Comparison of ENCODE assay signal across 1 cellular context in the genomic region with DNA sequence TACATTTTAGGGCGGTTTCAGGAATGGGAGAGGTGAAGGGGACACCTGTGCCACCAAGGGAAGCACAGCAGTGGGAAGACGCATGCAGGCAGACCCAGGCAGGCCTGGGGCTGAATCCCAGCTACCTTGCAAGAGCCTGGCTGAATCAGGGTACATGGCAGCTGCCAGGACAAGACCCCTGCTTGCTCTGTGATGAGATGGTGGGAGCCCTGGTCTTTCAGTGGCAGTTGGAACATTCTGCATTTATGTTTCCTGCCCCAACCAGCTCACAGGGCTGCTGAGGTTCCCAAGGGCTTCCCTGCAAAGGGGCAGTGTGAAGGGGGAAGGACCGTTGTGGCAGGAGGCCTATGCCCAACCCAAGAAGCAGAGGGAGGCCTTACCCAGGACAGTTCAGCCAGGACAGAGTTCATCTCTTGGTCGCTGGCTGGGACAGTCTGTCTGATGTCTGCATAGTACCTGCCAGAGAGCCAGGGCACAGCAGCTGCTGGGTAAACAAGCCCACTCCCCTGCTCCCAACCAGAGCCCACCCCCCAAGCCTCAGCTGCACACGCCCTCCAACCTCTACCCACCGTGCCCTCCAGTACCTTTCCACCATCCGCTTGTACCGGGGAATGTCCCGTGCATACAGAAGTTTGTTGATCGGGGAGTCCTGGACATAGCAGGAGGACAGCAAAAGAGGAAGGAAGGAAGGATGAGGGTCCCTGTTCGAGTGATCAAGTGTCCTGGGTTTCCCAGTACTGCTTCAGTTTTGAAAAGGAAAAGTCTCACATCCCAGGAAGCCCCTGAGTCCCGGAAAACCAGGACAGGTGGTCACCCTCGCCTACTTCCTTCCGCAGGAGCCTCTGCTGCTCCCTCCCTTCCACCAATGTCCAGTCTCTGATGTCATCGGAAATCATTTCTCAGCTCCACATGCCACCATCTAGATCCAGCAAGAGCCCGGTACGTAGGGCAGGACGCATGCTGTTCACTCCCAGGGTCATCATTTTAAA.
TF ChIP-seq lines count a peak whose summit lies in the region.

No MANE protein-coding gene starts in this region.

TF ChIP-seq in WTC11, 78 proteins besides CTCF, POLR2A, EP300 and RAD21 (continued from another document):
- TF ChIP-seq, protein P1, sequence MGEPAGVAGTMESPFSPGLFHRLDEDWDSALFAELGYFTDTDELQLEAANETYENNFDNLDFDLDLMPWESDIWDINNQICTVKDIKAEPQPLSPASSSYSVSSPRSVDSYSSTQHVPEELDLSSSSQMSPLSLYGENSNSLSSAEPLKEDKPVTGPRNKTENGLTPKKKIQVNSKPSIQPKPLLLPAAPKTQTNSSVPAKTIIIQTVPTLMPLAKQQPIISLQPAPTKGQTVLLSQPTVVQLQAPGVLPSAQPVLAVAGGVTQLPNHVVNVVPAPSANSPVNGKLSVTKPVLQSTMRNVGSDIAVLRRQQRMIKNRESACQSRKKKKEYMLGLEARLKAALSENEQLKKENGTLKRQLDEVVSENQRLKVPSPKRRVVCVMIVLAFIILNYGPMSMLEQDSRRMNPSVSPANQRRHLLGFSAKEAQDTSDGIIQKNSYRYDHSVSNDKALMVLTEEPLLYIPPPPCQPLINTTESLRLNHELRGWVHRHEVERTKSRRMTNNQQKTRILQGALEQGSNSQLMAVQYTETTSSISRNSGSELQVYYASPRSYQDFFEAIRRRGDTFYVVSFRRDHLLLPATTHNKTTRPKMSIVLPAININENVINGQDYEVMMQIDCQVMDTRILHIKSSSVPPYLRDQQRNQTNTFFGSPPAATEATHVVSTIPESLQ (CRISPR knock-in tag; IDR thresholded peaks at IDR 0.05), result no peak
- TF ChIP-seq, protein P2, sequence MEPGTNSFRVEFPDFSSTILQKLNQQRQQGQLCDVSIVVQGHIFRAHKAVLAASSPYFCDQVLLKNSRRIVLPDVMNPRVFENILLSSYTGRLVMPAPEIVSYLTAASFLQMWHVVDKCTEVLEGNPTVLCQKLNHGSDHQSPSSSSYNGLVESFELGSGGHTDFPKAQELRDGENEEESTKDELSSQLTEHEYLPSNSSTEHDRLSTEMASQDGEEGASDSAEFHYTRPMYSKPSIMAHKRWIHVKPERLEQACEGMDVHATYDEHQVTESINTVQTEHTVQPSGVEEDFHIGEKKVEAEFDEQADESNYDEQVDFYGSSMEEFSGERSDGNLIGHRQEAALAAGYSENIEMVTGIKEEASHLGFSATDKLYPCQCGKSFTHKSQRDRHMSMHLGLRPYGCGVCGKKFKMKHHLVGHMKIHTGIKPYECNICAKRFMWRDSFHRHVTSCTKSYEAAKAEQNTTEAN (CRISPR knock-in tag; IDR thresholded peaks at IDR 0.05), result no peak
